32 cellular contexts compared by ENCODE assay signal in the genomic region with DNA sequence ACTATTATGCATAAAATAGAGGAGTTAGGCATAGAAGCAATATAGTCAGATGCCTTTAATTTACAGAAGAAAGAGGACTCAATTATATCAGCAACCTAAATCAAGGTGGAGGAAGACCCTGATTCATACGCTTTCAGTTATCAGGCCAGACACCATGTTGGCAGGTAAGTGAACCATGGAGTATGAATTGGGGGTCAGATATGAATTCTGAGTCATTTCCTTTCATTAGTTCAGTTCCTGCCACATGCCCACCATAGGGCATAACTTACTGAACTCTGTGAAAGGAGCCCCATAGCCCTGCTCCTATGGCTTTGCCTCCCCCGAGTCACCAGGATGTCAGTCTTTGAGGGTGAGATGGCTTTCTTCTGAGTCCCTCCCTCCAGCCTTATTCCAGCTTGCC. TPM values are rescaled to one million over a fixed set of nuclear protein-coding genes. Genes with fewer than 3 reads are reported as not detected.
"Had no signal": no experiment of that assay in that cellular context is flagged by ENCODE, and none has a peak within 500 bp of the region (broad histone marks: within the 10 kb centered on the region; RNA-seq: fewer than 3 reads in every experiment).

No MANE protein-coding gene starts in this region.

- DNase-seq: stimulated activated CD4-positive, alpha-beta T cell treated with anti-CD3 and anti-CD28 coated beads, Interleukin-2, amount 100 ng/mL, for 48 hours; stimulated activated CD4-positive, alpha-beta T cell treated with anti-CD3 and anti-CD28 coated beads, Interleukin-4, amount 100 ng/mL, for 1 hour; stimulated activated CD4-positive, alpha-beta T cell treated with anti-CD3 and anti-CD28 coated beads, Interleukin-4, amount 100 ng/mL, for 24 hours; stimulated activated CD4-positive, alpha-beta T cell treated with anti-CD3 and anti-CD28 coated beads, Interleukin-4, amount 100 ng/mL, for 4 hours; stimulated activated CD8-positive, alpha-beta memory T cell treated with anti-CD3 and anti-CD28 coated beads, Interleukin-4, amount 100 ng/mL, for 48 hours; stimulated activated naive B cell treated with anti-CD40 and anti-IgM and Interleukin-4, amounts not matched to agents 10 μg/mL and 1 μg/mL and 100 μg/mL, for 72 hours; stimulated activated naive CD4-positive, alpha-beta T cell; stimulated activated naive CD4-positive, alpha-beta T cell treated with Interleukin-2 at 50 U/mL for 16 hours; stimulated activated naive CD8-positive, alpha-beta T cell treated with anti-CD3 and anti-CD28 coated beads, Interleukin-15, amount 100 ng/mL, for 72 hours; stimulated activated naive CD8-positive, alpha-beta T cell treated with anti-CD3 and anti-CD28 coated beads, Interleukin-15, Interleukin-2, amounts not matched to agents 100 U/mL and 50 U/mL, for 24 hours; stomach; substantia nigra; testis; thyroid gland; tibial artery; transverse colon; trophoblast cell; upper lobe of left lung; upper lobe of right lung; uterus had no signal

- H3K27ac ChIP-seq: stomach, suprapubic skin, testis, thoracic aorta, thyroid gland, tibial artery, tibial nerve, transverse colon, upper lobe of left lung, upper lobe of right lung, uterus, vagina had no signal

- H3K9me3 ChIP-seq: stomach, suprapubic skin, testis, thoracic aorta, thyroid gland, tibial artery, tibial nerve, transverse colon, upper lobe of left lung, upper lobe of right lung, vagina had no signal

- H3K4me1 ChIP-seq: stomach, suprapubic skin, testis, tibial artery, tibial nerve, transverse colon, upper lobe of right lung, uterus, vagina had no signal

- H3K27me3 ChIP-seq: stomach, suprapubic skin, testis, thyroid gland, tibial artery, tibial nerve, transverse colon, upper lobe of left lung, upper lobe of right lung, uterus, vagina had no signal

- H3K36me3 ChIP-seq: stomach, suprapubic skin, thoracic aorta, thyroid gland, tibial artery, tibial nerve, transverse colon, upper lobe of left lung, upper lobe of right lung, uterus, vagina had no signal

- ATAC-seq: stimulated activated effector memory CD8-positive, alpha-beta T cell treated with anti-CD3 and anti-CD28 coated beads, Interleukin-12 subunit alpha, Interleukin-12 subunit beta, amount 100 ng/mL, for 72 hours; stimulated activated memory B cell treated with anti-CD40 and anti-IgM and Interleukin-4, amounts not matched to agents 10 μg/mL and 1 μg/mL and 100 μg/mL, for 72 hours; stimulated activated naive B cell treated with anti-CD40 and anti-IgM and Interleukin-4, amounts not matched to agents 10 μg/mL and 1 μg/mL and 100 μg/mL, for 72 hours; stimulated activated naive CD8-positive, alpha-beta T cell treated with anti-CD3 and anti-CD28 coated beads, Interleukin-15, amount 100 ng/mL, for 72 hours; stimulated activated naive CD8-positive, alpha-beta T cell treated with anti-CD3 and anti-CD28 coated beads, Interleukin-15, Interleukin-2, amounts not matched to agents 100 U/mL and 50 U/mL, for 24 hours; upper lobe of right lung had no signal

- H3K4me3 ChIP-seq: stomach, suprapubic skin, testis, thoracic aorta, thyroid gland, tibial artery, tibial nerve, transverse colon, upper lobe of left lung, upper lobe of right lung, uterus, vagina had no signal

- FAIRE-seq: urothelium cell line had no signal

RNA-seq across cellular contexts. Expression of a gene that starts 15.1 kb away (rescaled TPM):
- total RNA-seq: stomach, subcutaneous adipose tissue, suprapubic skin, thyroid gland, tibial nerve, transverse colon, upper lobe of left lung, upper lobe of right lung, vagina had no signal
- polyA plus RNA-seq: stomach, urinary bladder had no signal

RNA-seq across cellular contexts. Expression of a gene that starts 17.4 kb away (rescaled TPM):
- total RNA-seq: stomach, subcutaneous adipose tissue, suprapubic skin, temporal lobe, testis, thoracic aorta, thyroid gland, tibial nerve, transverse colon, upper lobe of left lung, upper lobe of right lung, ureter, urinary bladder, uterus, vagina had no signal
- polyA plus RNA-seq: stomach, urinary bladder had no signal

RNA-seq across cellular contexts. Expression of a gene that starts 24.4 kb away (rescaled TPM):
- total RNA-seq: stomach, subcutaneous adipose tissue, suprapubic skin, temporal lobe, testis, thoracic aorta, thyroid gland, tibial nerve, transverse colon, upper lobe of left lung, upper lobe of right lung, ureter, urinary bladder, uterus, vagina had no signal
- polyA plus RNA-seq: stomach, thymus, urinary bladder had no signal
